ENCODE assay signal across 1 cellular context in the genomic region with DNA sequence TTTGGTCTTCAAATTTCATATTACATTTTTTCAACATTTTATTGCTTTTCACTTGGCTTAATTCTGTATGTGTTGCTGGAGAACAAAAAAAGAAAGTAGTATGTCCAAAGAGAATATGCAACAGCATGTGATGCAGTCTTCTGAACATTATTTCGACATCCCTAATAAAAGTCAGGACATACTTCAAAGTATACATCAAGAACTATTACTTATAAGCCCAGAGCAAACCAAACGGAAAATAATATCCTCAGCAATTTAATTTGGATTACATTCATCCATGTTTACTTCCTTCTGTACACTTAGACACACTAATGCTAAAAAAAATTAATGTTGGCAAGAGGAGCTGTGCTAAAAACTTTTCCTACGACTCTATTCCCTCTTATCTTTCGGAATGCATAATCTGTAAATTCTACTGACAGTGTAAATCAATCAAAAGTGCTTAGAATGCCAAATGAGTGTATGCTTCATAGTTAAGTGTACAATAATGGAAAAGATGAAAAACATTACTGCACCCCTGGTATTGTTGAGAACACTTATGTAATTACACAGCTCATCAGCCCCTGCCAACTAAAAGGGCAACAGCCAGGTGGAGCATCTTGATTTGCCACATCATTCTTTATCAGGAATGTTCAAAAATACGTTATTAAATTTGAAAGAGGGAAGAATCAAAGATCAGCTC.
TF ChIP-seq lines count a peak whose summit lies in the region.

No MANE protein-coding gene starts in this region.

TF ChIP-seq in HCT116, 20 proteins besides CTCF, POLR2A, EP300 and RAD21 (continued from another document):
- TF ChIP-seq YY1 (IDR thresholded peaks at IDR 0.05; ENCODE audit: extremely low read depth, insufficient replicate concordance, low read depth, low read length) = no peak
- no peak for TF ChIP-seq EGR1 (IDR thresholded peaks at IDR 0.05; ENCODE audit: low read depth)
- TF ChIP-seq SP1 (IDR thresholded peaks at IDR 0.05; ENCODE audit: low read depth) = no peak
- TF ChIP-seq ZFX (IDR thresholded peaks at IDR 0.05) = no peak
- TF ChIP-seq, protein P1, sequence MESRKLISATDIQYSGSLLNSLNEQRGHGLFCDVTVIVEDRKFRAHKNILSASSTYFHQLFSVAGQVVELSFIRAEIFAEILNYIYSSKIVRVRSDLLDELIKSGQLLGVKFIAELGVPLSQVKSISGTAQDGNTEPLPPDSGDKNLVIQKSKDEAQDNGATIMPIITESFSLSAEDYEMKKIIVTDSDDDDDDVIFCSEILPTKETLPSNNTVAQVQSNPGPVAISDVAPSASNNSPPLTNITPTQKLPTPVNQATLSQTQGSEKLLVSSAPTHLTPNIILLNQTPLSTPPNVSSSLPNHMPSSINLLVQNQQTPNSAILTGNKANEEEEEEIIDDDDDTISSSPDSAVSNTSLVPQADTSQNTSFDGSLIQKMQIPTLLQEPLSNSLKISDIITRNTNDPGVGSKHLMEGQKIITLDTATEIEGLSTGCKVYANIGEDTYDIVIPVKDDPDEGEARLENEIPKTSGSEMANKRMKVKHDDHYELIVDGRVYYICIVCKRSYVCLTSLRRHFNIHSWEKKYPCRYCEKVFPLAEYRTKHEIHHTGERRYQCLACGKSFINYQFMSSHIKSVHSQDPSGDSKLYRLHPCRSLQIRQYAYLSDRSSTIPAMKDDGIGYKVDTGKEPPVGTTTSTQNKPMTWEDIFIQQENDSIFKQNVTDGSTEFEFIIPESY (IDR thresholded peaks at IDR 0.05; ENCODE audit: extremely low read depth, insufficient replicate concordance, low read length) = no peak
- TF ChIP-seq JUND (IDR thresholded peaks at IDR 0.05) = no peak
- TF ChIP-seq SRF (IDR thresholded peaks at IDR 0.05; ENCODE audit: low read depth) = no peak
- TF ChIP-seq, protein P2, sequence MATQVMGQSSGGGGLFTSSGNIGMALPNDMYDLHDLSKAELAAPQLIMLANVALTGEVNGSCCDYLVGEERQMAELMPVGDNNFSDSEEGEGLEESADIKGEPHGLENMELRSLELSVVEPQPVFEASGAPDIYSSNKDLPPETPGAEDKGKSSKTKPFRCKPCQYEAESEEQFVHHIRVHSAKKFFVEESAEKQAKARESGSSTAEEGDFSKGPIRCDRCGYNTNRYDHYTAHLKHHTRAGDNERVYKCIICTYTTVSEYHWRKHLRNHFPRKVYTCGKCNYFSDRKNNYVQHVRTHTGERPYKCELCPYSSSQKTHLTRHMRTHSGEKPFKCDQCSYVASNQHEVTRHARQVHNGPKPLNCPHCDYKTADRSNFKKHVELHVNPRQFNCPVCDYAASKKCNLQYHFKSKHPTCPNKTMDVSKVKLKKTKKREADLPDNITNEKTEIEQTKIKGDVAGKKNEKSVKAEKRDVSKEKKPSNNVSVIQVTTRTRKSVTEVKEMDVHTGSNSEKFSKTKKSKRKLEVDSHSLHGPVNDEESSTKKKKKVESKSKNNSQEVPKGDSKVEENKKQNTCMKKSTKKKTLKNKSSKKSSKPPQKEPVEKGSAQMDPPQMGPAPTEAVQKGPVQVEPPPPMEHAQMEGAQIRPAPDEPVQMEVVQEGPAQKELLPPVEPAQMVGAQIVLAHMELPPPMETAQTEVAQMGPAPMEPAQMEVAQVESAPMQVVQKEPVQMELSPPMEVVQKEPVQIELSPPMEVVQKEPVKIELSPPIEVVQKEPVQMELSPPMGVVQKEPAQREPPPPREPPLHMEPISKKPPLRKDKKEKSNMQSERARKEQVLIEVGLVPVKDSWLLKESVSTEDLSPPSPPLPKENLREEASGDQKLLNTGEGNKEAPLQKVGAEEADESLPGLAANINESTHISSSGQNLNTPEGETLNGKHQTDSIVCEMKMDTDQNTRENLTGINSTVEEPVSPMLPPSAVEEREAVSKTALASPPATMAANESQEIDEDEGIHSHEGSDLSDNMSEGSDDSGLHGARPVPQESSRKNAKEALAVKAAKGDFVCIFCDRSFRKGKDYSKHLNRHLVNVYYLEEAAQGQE (IDR thresholded peaks at IDR 0.05; ENCODE audit: low read depth) = no peak
- no peak for TF ChIP-seq CEBPB (IDR thresholded peaks at IDR 0.05; ENCODE audit: low read depth)
TF ChIP-seq in HCT116: peak in this region for 0.
